20 cellular contexts compared by ENCODE assay signal in genomic region chr6:82118150-82118562, GRCh38.
A peak's percentile ranks its signal among the peaks of the same experiment; 100 is the strongest.
DNase-seq lines count a peak whose midpoint lies in the region; ATAC-seq and TF ChIP-seq lines count a peak whose summit lies in the region.
"Had no signal": no experiment of that assay in that cellular context is flagged by ENCODE, and none has a peak within 500 bp of the region (broad histone marks: within the 10 kb centered on the region; RNA-seq: fewer than 3 reads in every experiment).

No MANE protein-coding gene starts in this region.

- no peak overlapping the region for H3K4me3 ChIP-seq in A673 (ENCODE audit: low read depth, low read length, poor library complexity, severe bottlenecking)
- no peak overlapping the region for H3K4me3 ChIP-seq in Jurkat, Clone E6-1 (ENCODE audit: low read length)
- no peak overlapping the region for H3K4me3 ChIP-seq in heart left ventricle
- H3K4me3 ChIP-seq: A549, HAP-1, skin epidermis had no signal

- H3K9me3 ChIP-seq in A673 (ENCODE audit: low read depth, low read length, poor library complexity, severe bottlenecking) (no peaks in the 10 kb centered on the region), heart left ventricle (no peaks in the 10 kb centered on the region)
- H3K9me3 ChIP-seq: A549, HAP-1, neutrophil had no signal

- H3K36me3 ChIP-seq in A673 (ENCODE audit: insufficient read depth, low read length, poor library complexity, severe bottlenecking) (no peaks in the 10 kb centered on the region), heart left ventricle (no peaks in the 10 kb centered on the region)
- H3K36me3 ChIP-seq: HAP-1, neutrophil had no signal

- no peaks in the 10 kb centered on the region for H3K4me1 Mint-ChIP-seq in activated T-cell treated with anti-CD3 and anti-CD28 coated beads, Interleukin-2, amount 50 U/mL, for 72 hours (ENCODE audit: low read depth)
- H3K4me1 Mint-ChIP-seq: activated naive CD8-positive, alpha-beta T cell treated with anti-CD3 and anti-CD28 coated beads, Interleukin-2, amount 10 ng/mL, durations not matched to agents 7 days and 5 days; CD8-positive, alpha-beta memory T cell; stimulated activated naive B cell treated with anti-CD40 and anti-IgM and Interleukin-4, amounts not matched to agents 10 μg/mL and 1 μg/mL and 100 μg/mL, for 72 hours had no signal

- no peak overlapping the region for H3K27ac Mint-ChIP-seq in activated T-cell treated with anti-CD3 and anti-CD28 coated beads, Interleukin-2, amount 50 U/mL, for 72 hours
- H3K27ac Mint-ChIP-seq: activated naive CD8-positive, alpha-beta T cell treated with anti-CD3 and anti-CD28 coated beads, Interleukin-2, amount 10 ng/mL, durations not matched to agents 7 days and 5 days; CD8-positive, alpha-beta memory T cell; endodermal cell; stimulated activated naive B cell treated with anti-CD40 and anti-IgM and Interleukin-4, amounts not matched to agents 10 μg/mL and 1 μg/mL and 100 μg/mL, for 72 hours had no signal

- H3K36me3 Mint-ChIP-seq in activated T-cell treated with anti-CD3 and anti-CD28 coated beads, Interleukin-2, amount 50 U/mL, for 72 hours (ENCODE audit: insufficient read depth in 2 of 2) = no peaks in the 10 kb centered on the region
- H3K36me3 Mint-ChIP-seq: activated naive CD8-positive, alpha-beta T cell treated with anti-CD3 and anti-CD28 coated beads, Interleukin-2, amount 10 ng/mL, durations not matched to agents 7 days and 5 days; CD8-positive, alpha-beta memory T cell; stimulated activated naive B cell treated with anti-CD40 and anti-IgM and Interleukin-4, amounts not matched to agents 10 μg/mL and 1 μg/mL and 100 μg/mL, for 72 hours had no signal

- TF ChIP-seq POLR2A in heart left ventricle (IDR thresholded peaks at IDR 0.05) = no peak

- WGBS in heart left ventricle, 4 donors = 24 to 26% (median 25%) methylated on average over 3 of the region's 3 CpGs

- H3K27me3 ChIP-seq in A673 (replicated peaks; ENCODE audit: insufficient read depth, low read depth, low read length, poor library complexity) (no peaks in the 10 kb centered on the region), heart left ventricle (no peaks in the 10 kb centered on the region)
- H3K27me3 ChIP-seq: neutrophil had no signal

- DNase-seq in A673 (ENCODE audit: low spot score) (peak; percentile 37), SIG-M5 treated with dmso at 0.1 percent for 504 hours (lab: John Stamatoyannopoulos, UW; ENCODE audit: unreplicated experiment) (peak; percentile 64), heart left ventricle (peak in 1 of 5 donors; percentile 10), mesenteric fat pad (ENCODE audit: low spot score) (no peak), T-helper 9 cell (no peak)
- peak; percentile 7 for DNase-seq in Jurkat, Clone E6-1 (ENCODE audit: low read depth, low spot score)
- DNase-seq in stimulated activated naive CD4-positive, alpha-beta T cell (lab: John Stamatoyannopoulos, UW) = no peak
- no peak for DNase-seq in activated T-cell treated with anti-CD3 and anti-CD28 coated beads, Interleukin-2, amount 50 U/mL, for 72 hours
- DNase-seq: activated CD4-positive, alpha-beta T cell treated with anti-CD3 and anti-CD28 coated beads for 4 hours; activated naive CD8-positive, alpha-beta T cell treated with anti-CD3 and anti-CD28 coated beads, Interleukin-2, amount 10 ng/mL, durations not matched to agents 7 days and 5 days; activated T-cell treated with anti-CD3 and anti-CD28 coated beads for 4 hours; CD8-positive, alpha-beta memory T cell; endodermal cell; NCI-H1417; NCI-H2171 treated with DMSO at 0.1 percent for 48 hours; stimulated activated naive B cell treated with anti-CD40 and anti-IgM and Interleukin-4, amounts not matched to agents 10 μg/mL and 1 μg/mL and 100 μg/mL, for 72 hours had no signal

- H3K27ac ChIP-seq in A673 (ENCODE audit: low read depth, low read length, poor library complexity, severe bottlenecking) (no peak overlapping the region), heart left ventricle (peak overlapping the region in 7 of 12 donors; percentile 13 to 69 (median 50))
- H3K27ac ChIP-seq: A549, neutrophil, skin epidermis had no signal

- CTCF ChIA-PET in A673 (lab: Charles Lee) = no interaction called here

- peak; percentile 81 to 90 (median 84) for ATAC-seq in heart left ventricle
- ATAC-seq in activated T-cell treated with anti-CD3 and anti-CD28 coated beads, Interleukin-2, amount 50 U/mL, for 72 hours (replicated peaks in 1 of 2) = no peak
- ATAC-seq: A549; stimulated activated naive B cell treated with anti-CD40 and anti-IgM and Interleukin-4, amounts not matched to agents 10 μg/mL and 1 μg/mL and 100 μg/mL, for 72 hours had no signal

- peaks cover 14% of the 10 kb centered on the region for H3K4me1 ChIP-seq in A673 (ENCODE audit: insufficient read depth, low read length, poor library complexity, severe bottlenecking)
- peaks cover 0 to 21% (median 4%) of the 10 kb centered on the region in 12 donors for H3K4me1 ChIP-seq in heart left ventricle
- H3K4me1 ChIP-seq: A549, HAP-1 had no signal

- BruUV-seq in A673 (replicated peaks; lab: Mats Ljungman, UMichigan) = no TSS peak

- no peaks in the 10 kb centered on the region for H3K27me3 Mint-ChIP-seq in activated T-cell treated with anti-CD3 and anti-CD28 coated beads, Interleukin-2, amount 50 U/mL, for 72 hours (ENCODE audit: low read depth)
- H3K27me3 Mint-ChIP-seq: activated naive CD8-positive, alpha-beta T cell treated with anti-CD3 and anti-CD28 coated beads, Interleukin-2, amount 10 ng/mL, durations not matched to agents 7 days and 5 days; CD8-positive, alpha-beta memory T cell; stimulated activated naive B cell treated with anti-CD40 and anti-IgM and Interleukin-4, amounts not matched to agents 10 μg/mL and 1 μg/mL and 100 μg/mL, for 72 hours had no signal

- intact Hi-C loops in A673 (cut with micrococcal nuclease; ENCODE audit: unreplicated experiment) (no loop called here), heart left ventricle (cut with DNase I) (no loop called here)

- POLR2A ChIA-PET in A673 (lab: Charles Lee; ENCODE audit: low non-redundant PET) = no interaction called here

- no peak overlapping the region for H3K4me3 Mint-ChIP-seq in activated T-cell treated with anti-CD3 and anti-CD28 coated beads, Interleukin-2, amount 50 U/mL, for 72 hours
- H3K4me3 Mint-ChIP-seq: activated naive CD8-positive, alpha-beta T cell treated with anti-CD3 and anti-CD28 coated beads, Interleukin-2, amount 10 ng/mL, durations not matched to agents 7 days and 5 days; CD8-positive, alpha-beta memory T cell; endodermal cell; stimulated activated naive B cell treated with anti-CD40 and anti-IgM and Interleukin-4, amounts not matched to agents 10 μg/mL and 1 μg/mL and 100 μg/mL, for 72 hours had no signal

- no peak for TF ChIP-seq CTCF in A673 (conservative IDR thresholded peaks at IDR 0.05; ENCODE audit: low read depth, low read length)
- no peak for TF ChIP-seq CTCF in heart left ventricle (IDR thresholded peaks at IDR 0.05)

- H3K9me3 Mint-ChIP-seq in activated T-cell treated with anti-CD3 and anti-CD28 coated beads, Interleukin-2, amount 50 U/mL, for 72 hours = no peaks in the 10 kb centered on the region
- H3K9me3 Mint-ChIP-seq: activated naive CD8-positive, alpha-beta T cell treated with anti-CD3 and anti-CD28 coated beads, Interleukin-2, amount 10 ng/mL, durations not matched to agents 7 days and 5 days; endodermal cell; stimulated activated naive B cell treated with anti-CD40 and anti-IgM and Interleukin-4, amounts not matched to agents 10 μg/mL and 1 μg/mL and 100 μg/mL, for 72 hours had no signal

Comparison
In these comparisons a context has a peak if more than half of its experiments do, and no peak if none do; other contexts are left out.
1. DNase-seq: peak in A673 (single experiment), Jurkat, Clone E6-1 (single experiment) and SIG-M5 treated with dmso at 0.1 percent for 504 hours (single experiment); none in mesenteric fat pad (single experiment), stimulated activated naive CD4-positive, alpha-beta T cell (0 of 6), T-helper 9 cell (single experiment) and activated T-cell treated with anti-CD3 and anti-CD28 coated beads, Interleukin-2, amount 50 U/mL, for 72 hours (0 of 2).
2. ATAC-seq: peak in heart left ventricle (4 of 4); none in activated T-cell treated with anti-CD3 and anti-CD28 coated beads, Interleukin-2, amount 50 U/mL, for 72 hours (0 of 2).